ENCODE assay signal across 10 cellular contexts in genomic region chr11:35893796-35894475, GRCh38. TPM values are rescaled to one million over a fixed set of nuclear protein-coding genes. Genes with fewer than 3 reads are reported as not detected.
DNase-seq lines count a peak whose midpoint lies in the region; ATAC-seq and TF ChIP-seq lines count a peak whose summit lies in the region.
"Had no signal": no experiment of that assay in that cellular context is flagged by ENCODE, and none has a peak within 500 bp of the region (broad histone marks: within the 10 kb centered on the region; RNA-seq: fewer than 3 reads in every experiment).

No MANE protein-coding gene starts in this region.

- H3K27ac ChIP-seq in fibroblast of lung (ENCODE audit: insufficient read depth, low read length): no peak overlapping the region
- no peak overlapping the region for H3K27ac ChIP-seq in coronary artery

- H4K20me1 ChIP-seq in fibroblast of lung (ENCODE audit: control insufficient read depth, extremely low read depth, insufficient read depth, low read length): no peaks in the 10 kb centered on the region

- peak; percentile 56 for ATAC-seq in sciatic nerve
- ATAC-seq in HG02884 (IDR thresholded peaks at IDR 0.05; ENCODE audit: unreplicated experiment): no peak

- no peaks in the 10 kb centered on the region for H3K4me1 ChIP-seq in fibroblast of lung (ENCODE audit: control insufficient read depth, extremely low read depth, insufficient read depth, low read length)

- no peaks in the 10 kb centered on the region for H3K36me3 ChIP-seq in fibroblast of lung (ENCODE audit: control insufficient read depth, insufficient read depth, low read length)

- TF ChIP-seq CTCF in HFF-Myc (IDR thresholded peaks at IDR 0.05; ENCODE audit: low read depth, low read length, missing control alignments) (no peak), fibroblast of lung (conservative IDR thresholded peaks at IDR 0.05 in 1 of 2, IDR thresholded peaks at IDR 0.05 in 1 of 2; ENCODE audit: low read depth in 1 of 2, low read length in 2 of 2) (no peak), coronary artery (IDR thresholded peaks at IDR 0.05) (no peak)

- H3K9me3 ChIP-seq in fibroblast of lung (ENCODE audit: control insufficient read depth, insufficient read depth, low read depth, low read length): no peaks in the 10 kb centered on the region

- H3K9ac ChIP-seq in fibroblast of lung (ENCODE audit: insufficient read depth, low read length): no peak overlapping the region

- no peak overlapping the region for H3K4me3 ChIP-seq in HFF-Myc (replicated peaks; ENCODE audit: low read depth, low read length)
- no peak overlapping the region for H3K4me3 ChIP-seq in fibroblast of lung (replicated peaks in 1 of 4; ENCODE audit: control extremely low read depth in 1 of 4, insufficient read depth in 1 of 4, low read depth in 3 of 4, low read length in 4 of 4)
- no peak overlapping the region for H3K4me3 ChIP-seq in coronary artery

- H3K27me3 ChIP-seq in fibroblast of lung (ENCODE audit: control insufficient read depth, insufficient read depth, low read length): no peaks in the 10 kb centered on the region

- H3K4me2 ChIP-seq in fibroblast of lung (ENCODE audit: extremely low read depth, insufficient read depth, low read length): no peak overlapping the region

- no peaks in the 10 kb centered on the region for H3K79me2 ChIP-seq in fibroblast of lung (ENCODE audit: control insufficient read depth, insufficient read depth, low read length)

- H2AFZ ChIP-seq in fibroblast of lung (ENCODE audit: low read length): no peak overlapping the region

- intact Hi-C loops in sciatic nerve (cut with DNase I): no loop called here

- DNase-seq in HFF-Myc (ENCODE audit: extremely low read depth, low read depth) (peak; percentile 57), NCI-H526 treated with DMSO at 0.1 percent for 48 hours (lab: John Stamatoyannopoulos, UW) (peak; percentile 10), fibroblast of lung (ENCODE audit: low read depth in 2 of 2) (peak; percentile 29 to 66), sciatic nerve (ENCODE audit: low spot score) (no peak), coronary artery (ENCODE audit: low spot score) (no peak), amygdala (lab: John Stamatoyannopoulos, UW) (no peak)
- DNase-seq: central memory CD4-positive, alpha-beta T cell; GOT3; NCI-H1092 treated with DMSO at 0.1 percent for 48 hours had no signal

RNA-seq across cellular contexts. Expression of gene LDLRAD3, which starts 49.9 kb away (rescaled TPM):
- total RNA-seq in fibroblast of lung (3.8 and 4.9 TPM in 2 replicates), sciatic nerve (47.5 TPM)
- polyA plus RNA-seq in fibroblast of lung: 5.6 and 7.8 TPM in 2 replicates
- 4.9 and 8.8 TPM in 2 replicates for polyA plus RNA-seq in fibroblast of lung (2012)
- 8.6 and 20.4 TPM in 2 replicates for polyA minus RNA-seq in fibroblast of lung (ENCODE audit: low replicate concordance)

Comparison
In these comparisons a context has a peak if more than half of its experiments do, and no peak if none do; other contexts are left out.
1. DNase-seq: peak in HFF-Myc (single experiment), NCI-H526 treated with DMSO at 0.1 percent for 48 hours (single experiment) and fibroblast of lung (2 of 2); none in sciatic nerve (single experiment), coronary artery (single experiment) and amygdala (0 of 56).